In the genomic region with DNA sequence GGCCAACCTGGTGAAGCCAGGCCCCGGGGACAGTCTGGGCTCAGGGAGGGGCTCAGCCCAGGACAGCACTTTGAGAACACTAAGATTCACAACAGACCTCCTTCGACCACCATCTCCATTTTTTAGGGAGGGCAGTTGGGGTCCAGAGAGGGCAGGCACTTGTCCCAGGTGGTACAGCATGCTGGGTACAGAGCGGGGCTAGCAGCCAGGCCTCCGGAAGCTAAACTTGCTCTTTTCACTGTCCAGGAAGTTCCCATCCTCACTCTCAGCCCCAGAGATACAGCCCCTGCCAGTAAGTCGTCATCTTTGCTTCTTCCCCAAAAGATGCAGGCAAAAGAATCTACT, we compare ENCODE assay signal across 1 cellular context.
TF ChIP-seq lines count a peak whose summit lies in the region.

No MANE protein-coding gene starts in this region.

TF ChIP-seq in IMR-90, 13 proteins besides CTCF, POLR2A, EP300 and RAD21:
- no peak for TF ChIP-seq ELK1 (IDR thresholded peaks at IDR 0.05; ENCODE audit: borderline replicate concordance, low read depth, low read length)
- TF ChIP-seq CEBPB (IDR thresholded peaks at IDR 0.05; ENCODE audit: low read depth, low read length), result no peak
- no peak for TF ChIP-seq NFE2L2 (IDR thresholded peaks at IDR 0.05; ENCODE audit: low read depth, low read length)
- TF ChIP-seq MAFK (IDR thresholded peaks at IDR 0.05; ENCODE audit: low read depth, low read length), result no peak
- TF ChIP-seq SMC3 (IDR thresholded peaks at IDR 0.05; ENCODE audit: low read depth, low read length), result no peak
- no peak for TF ChIP-seq USF2 (IDR thresholded peaks at IDR 0.05; ENCODE audit: low read depth, low read length)
- no peak for TF ChIP-seq MXI1 (IDR thresholded peaks at IDR 0.05; ENCODE audit: borderline replicate concordance, low read depth, low read length)
- no peak for TF ChIP-seq RCOR1 (IDR thresholded peaks at IDR 0.05; ENCODE audit: insufficient replicate concordance, low read length)
- TF ChIP-seq RFX5 (IDR thresholded peaks at IDR 0.05; ENCODE audit: low read depth, low read length), result no peak
- no peak for TF ChIP-seq BHLHE40 (IDR thresholded peaks at IDR 0.05; ENCODE audit: low read depth, low read length)
- TF ChIP-seq CHD1 (IDR thresholded peaks at IDR 0.05; ENCODE audit: low read depth, low read length), result no peak
- no peak for TF ChIP-seq FOS (IDR thresholded peaks at IDR 0.05; ENCODE audit: low read depth, low read length)
- no peak for TF ChIP-seq MAZ (IDR thresholded peaks at IDR 0.05; ENCODE audit: borderline replicate concordance, low read depth, low read length)
TF ChIP-seq in IMR-90: peak in this region for 0.
